In the genomic region with DNA sequence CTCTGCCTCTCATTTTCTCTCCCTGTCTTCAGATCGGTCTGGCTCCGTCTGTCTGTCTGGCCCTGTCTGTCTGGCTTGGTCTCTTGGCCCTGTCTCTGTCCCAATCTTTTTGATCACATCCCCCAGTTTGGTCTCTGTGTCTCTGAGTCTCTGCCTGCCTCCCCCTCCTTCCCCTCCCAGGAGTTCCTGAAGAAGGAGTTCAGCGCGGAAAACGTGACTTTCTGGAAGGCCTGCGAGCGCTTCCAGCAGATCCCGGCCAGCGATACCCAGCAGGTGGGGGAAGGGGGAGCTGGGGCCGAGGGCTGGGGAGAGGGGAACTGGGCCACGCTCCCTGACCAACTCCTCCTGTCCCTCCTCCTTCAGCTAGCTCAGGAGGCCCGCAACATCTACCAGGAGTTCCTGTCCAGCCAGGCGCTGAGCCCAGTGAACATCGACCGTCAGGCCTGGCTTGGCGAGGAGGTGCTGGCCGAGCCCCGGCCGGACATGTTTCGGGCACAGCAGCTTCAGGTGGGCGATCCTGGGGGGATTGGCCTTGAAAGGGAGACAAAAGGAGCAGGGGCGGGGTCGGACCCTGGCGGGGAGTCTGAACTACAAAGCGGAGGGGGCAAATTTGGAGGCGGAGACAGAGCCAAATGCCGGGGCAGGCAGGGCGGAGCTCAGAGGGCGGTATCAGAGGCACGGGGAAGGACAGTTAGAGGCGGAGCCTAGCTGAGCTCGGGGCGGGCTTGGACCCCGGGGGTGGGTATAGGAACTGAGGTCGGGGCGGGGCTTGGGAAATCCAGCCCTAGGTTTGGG, we compare ENCODE assay signal across 9 cellular contexts. TPM values are rescaled to one million over a fixed set of nuclear protein-coding genes. Genes with fewer than 3 reads are reported as not detected.
DNase-seq lines count a peak whose midpoint lies in the region; ATAC-seq and TF ChIP-seq lines count a peak whose summit lies in the region.
"Had no signal": no experiment of that assay in that cellular context is flagged by ENCODE, and none has a peak within 500 bp of the region (broad histone marks: within the 10 kb centered on the region; RNA-seq: fewer than 3 reads in every experiment).

No MANE protein-coding gene starts in this region.

- peak overlapping the region; percentile 44 for H3K4me3 ChIP-seq in ovary

- no peaks in the 10 kb centered on the region for H3K9me3 ChIP-seq in ovary

- no peak for ATAC-seq in T-cell (replicated peaks in 1 of 4)
- peak; percentile 89 for ATAC-seq in Right ventricle myocardium inferior
- ATAC-seq in GM21390 (IDR thresholded peaks at IDR 0.05; ENCODE audit: unreplicated experiment), result no peak

- POLR2A ChIA-PET in T-cell (lab: Charles Lee), result no interaction called here
- POLR2A ChIA-PET in activated CD4-positive, alpha-beta memory T cell treated with anti-CD3 and anti-CD28 coated beads, Interleukin-2, amount 10 ng/mL, durations not matched to agents 7 days and 5 days (lab: Charles Lee), result interaction anchor here (0.8 to 3.9 kb wide), 4 partner anchors 9 to 135 kb away, joined by 3 to 14 read pairs (median 4); partner anchors contain the start of genes LMAN2 and RGS14

- no peaks in the 10 kb centered on the region for H3K9me3 Mint-ChIP-seq in T-cell
- no peaks in the 10 kb centered on the region for H3K9me3 Mint-ChIP-seq in activated CD4-positive, alpha-beta memory T cell treated with anti-CD3 and anti-CD28 coated beads, Interleukin-2, amount 10 ng/mL, durations not matched to agents 7 days and 5 days
- H3K9me3 Mint-ChIP-seq: memory B cell had no signal

- H3K4me1 Mint-ChIP-seq in T-cell, result peaks cover 38 to 74% (median 67%) of the 10 kb centered on the region in 3 donors
- H3K4me1 Mint-ChIP-seq in activated CD4-positive, alpha-beta memory T cell treated with anti-CD3 and anti-CD28 coated beads, Interleukin-2, amount 10 ng/mL, durations not matched to agents 7 days and 5 days, result peaks cover 72% of the 10 kb centered on the region

- intact Hi-C loops in Right ventricle myocardium inferior (cut with DNase I), result loop anchor here (5.0 kb wide), 1 partner anchor 64 kb away; the partner anchor contains the start of genes PRELID1 and RAB24
- intact Hi-C loops in ovary (cut with DNase I), result loop anchor here in 1 of 4 donors (10.0 kb wide), 1 partner anchor 252 kb away; no protein-coding TSS in a partner anchor

- peak overlapping the region; percentile 69 to 76 for H3K27ac Mint-ChIP-seq in T-cell
- H3K27ac Mint-ChIP-seq in activated CD4-positive, alpha-beta memory T cell treated with anti-CD3 and anti-CD28 coated beads, Interleukin-2, amount 10 ng/mL, durations not matched to agents 7 days and 5 days, result no peak overlapping the region
- H3K27ac Mint-ChIP-seq: memory B cell had no signal

- peak; percentile 46 for TF ChIP-seq POLR2A in ovary (IDR thresholded peaks at IDR 0.05)

- peak overlapping the region; percentile 86 to 92 for H3K27ac ChIP-seq in ovary

- WGBS in ovary, 3 donors, result 3 to 14% (median 6%) methylated on average over 34 to 36 of the region's 36 CpGs

- CTCF ChIA-PET in T-cell (lab: Charles Lee), result no interaction called here
- CTCF ChIA-PET in activated CD4-positive, alpha-beta memory T cell treated with anti-CD3 and anti-CD28 coated beads, Interleukin-2, amount 10 ng/mL, durations not matched to agents 7 days and 5 days (lab: Charles Lee), result interaction anchor here (0.6 to 1.5 kb wide), 3 partner anchors 23 to 57 kb away, joined by 3 read pairs; no protein-coding TSS in a partner anchor

- H3K4me3 Mint-ChIP-seq in T-cell, result no peak overlapping the region
- no peak overlapping the region for H3K4me3 Mint-ChIP-seq in activated CD4-positive, alpha-beta memory T cell treated with anti-CD3 and anti-CD28 coated beads, Interleukin-2, amount 10 ng/mL, durations not matched to agents 7 days and 5 days
- H3K4me3 Mint-ChIP-seq: memory B cell had no signal

- DNase-seq in ELR (ENCODE audit: low read depth), result peak; percentile 86
- DNase-seq in T-cell, result no peak
- DNase-seq in Right ventricle myocardium inferior (ENCODE audit: missing footprints), result peak; percentile 91
- peak; percentile 92 to 95 (median 93) for DNase-seq in ovary
- no peak for DNase-seq in SKM-1 (lab: John Stamatoyannopoulos, UW; ENCODE audit: unreplicated experiment)
- no peak for DNase-seq in amniotic stem cell (lab: John Stamatoyannopoulos, UW)
- no peak for DNase-seq in activated CD4-positive, alpha-beta memory T cell treated with anti-CD3 and anti-CD28 coated beads, Interleukin-2, amount 10 ng/mL, durations not matched to agents 7 days and 5 days

- no peak for TF ChIP-seq CTCF in ovary (IDR thresholded peaks at IDR 0.05)

- H3K36me3 Mint-ChIP-seq in T-cell, result peaks cover 15% of the 10 kb centered on the region
- peaks cover 60% of the 10 kb centered on the region for H3K36me3 Mint-ChIP-seq in activated CD4-positive, alpha-beta memory T cell treated with anti-CD3 and anti-CD28 coated beads, Interleukin-2, amount 10 ng/mL, durations not matched to agents 7 days and 5 days (ENCODE audit: low read depth)

- H3K4me1 ChIP-seq in ovary (ENCODE audit: insufficient read depth), result peaks cover 12% of the 10 kb centered on the region

- TF ChIP-seq EP300 in ovary (IDR thresholded peaks at IDR 0.05), result no peak

- H3K36me3 ChIP-seq in ovary, result no peaks in the 10 kb centered on the region

- H3K27me3 ChIP-seq in ovary, result no peaks in the 10 kb centered on the region

- H3K27me3 Mint-ChIP-seq in T-cell, result no peaks in the 10 kb centered on the region
- H3K27me3 Mint-ChIP-seq in activated CD4-positive, alpha-beta memory T cell treated with anti-CD3 and anti-CD28 coated beads, Interleukin-2, amount 10 ng/mL, durations not matched to agents 7 days and 5 days, result no peaks in the 10 kb centered on the region
- H3K27me3 Mint-ChIP-seq: memory B cell had no signal

RNA-seq across cellular contexts. Expression of gene RGS14, which starts 9.0 kb away (rescaled TPM):
- 100 to 1,000 TPM in 3 of 5 donors, 10 to 100 TPM in 2; 85.7 to 209 (median 195) TPM for total RNA-seq in T-cell
- total RNA-seq in Right ventricle myocardium inferior, result 3.9 TPM
- total RNA-seq in ovary, result 10 to 100 TPM in 1 of 7 donors, 1 to 10 TPM in 6; 4.0 to 27.0 (median 8.0) TPM
- 1 to 10 TPM in 1 of 2 donors, under 1 TPM in 1; 0.73 to 6.2 TPM for polyA plus RNA-seq in ovary
- total RNA-seq in activated CD4-positive, alpha-beta memory T cell treated with anti-CD3 and anti-CD28 coated beads, Interleukin-2, amount 10 ng/mL, durations not matched to agents 7 days and 5 days, result 100 to 1,000 TPM; 103 to 107 TPM

RNA-seq across cellular contexts. Expression of gene LMAN2, which starts 15.3 kb away (rescaled TPM):
- 100 to 1,000 TPM in 3 of 5 donors, 10 to 100 TPM in 2; 67.2 to 122 (median 106) TPM for total RNA-seq in T-cell
- 72.3 TPM for total RNA-seq in Right ventricle myocardium inferior
- 100 to 1,000 TPM in 2 of 7 donors, 10 to 100 TPM in 5; 63.5 to 154 (median 93.5) TPM for total RNA-seq in ovary
- polyA plus RNA-seq in ovary, result 100 to 1,000 TPM in 1 of 2 donors, 10 to 100 TPM in 1; 85.0 to 142 TPM
- 100 to 1,000 TPM; 145 to 149 TPM for total RNA-seq in activated CD4-positive, alpha-beta memory T cell treated with anti-CD3 and anti-CD28 coated beads, Interleukin-2, amount 10 ng/mL, durations not matched to agents 7 days and 5 days

RNA-seq across cellular contexts. Expression of gene SLC34A1, which starts 17.5 kb away (rescaled TPM):
- total RNA-seq in T-cell, result under 1 TPM in 3 of 5 donors, not detected in 2; 0.13 to 0.18 (median 0.16) TPM
- not detected for total RNA-seq in Right ventricle myocardium inferior
- not detected for total RNA-seq in ovary
- not detected for polyA plus RNA-seq in ovary
- total RNA-seq in activated CD4-positive, alpha-beta memory T cell treated with anti-CD3 and anti-CD28 coated beads, Interleukin-2, amount 10 ng/mL, durations not matched to agents 7 days and 5 days, result 1 to 10 TPM; 1.4 to 1.5 TPM

RNA-seq across cellular contexts. Expression of gene PFN3, which starts 33.7 kb away (rescaled TPM):
- total RNA-seq in T-cell (not detected), Right ventricle myocardium inferior (not detected), ovary (not detected)
- not detected for polyA plus RNA-seq in ovary
- not detected for total RNA-seq in activated CD4-positive, alpha-beta memory T cell treated with anti-CD3 and anti-CD28 coated beads, Interleukin-2, amount 10 ng/mL, durations not matched to agents 7 days and 5 days

RNA-seq across cellular contexts. Expression of gene F12, which starts 42.6 kb away (rescaled TPM):
- total RNA-seq in T-cell, result under 1 TPM in 4 of 5 donors, not detected in 1; 0.28 to 0.98 (median 0.42) TPM
- total RNA-seq in Right ventricle myocardium inferior, result not detected
- 1 to 10 TPM in 1 of 7 donors, under 1 TPM in 1, not detected in 5; 0.28 to 1.7 TPM for total RNA-seq in ovary
- polyA plus RNA-seq in ovary, result not detected
- total RNA-seq in activated CD4-positive, alpha-beta memory T cell treated with anti-CD3 and anti-CD28 coated beads, Interleukin-2, amount 10 ng/mL, durations not matched to agents 7 days and 5 days, result 1 to 10 TPM; 1.5 to 1.6 TPM

Comparison
In these comparisons a context has a peak if more than half of its experiments do, and no peak if none do; other contexts are left out.
1. DNase-seq: peak in ELR (single experiment), Right ventricle myocardium inferior (single experiment) and ovary (5 of 5); none in T-cell (0 of 34), SKM-1 (single experiment), amniotic stem cell (single experiment) and activated CD4-positive, alpha-beta memory T cell treated with anti-CD3 and anti-CD28 coated beads, Interleukin-2, amount 10 ng/mL, durations not matched to agents 7 days and 5 days (single experiment).